In genomic region chr10:31701546-31701945, GRCh38 we compare ENCODE assay signal across 13 cellular contexts.
A peak's percentile ranks its signal among the peaks of the same experiment; 100 is the strongest.
DNase-seq lines count a peak whose midpoint lies in the region; TF ChIP-seq lines count a peak whose summit lies in the region.
"Had no signal": no experiment of that assay in that cellular context is flagged by ENCODE, and none has a peak within 500 bp of the region (broad histone marks: within the 10 kb centered on the region; RNA-seq: fewer than 3 reads in every experiment).

No MANE protein-coding gene starts in this region.

- TF ChIP-seq CTCF in breast epithelium (IDR thresholded peaks at IDR 0.05) = no peak
- TF ChIP-seq CTCF in MCF 10A (IDR thresholded peaks at IDR 0.05; ENCODE audit: unreplicated experiment) = no peak
- no peak for TF ChIP-seq CTCF in dorsolateral prefrontal cortex (IDR thresholded peaks at IDR 0.05 in 54 of 56, conservative IDR thresholded peaks at IDR 0.05 in 2 of 56; ENCODE audit: low read depth in 1 of 56, partially characterized antibody in 56 of 56)
- TF ChIP-seq CTCF in neutrophil (IDR thresholded peaks at IDR 0.05) = no peak
- TF ChIP-seq CTCF in transverse colon (IDR thresholded peaks at IDR 0.05) = no peak
- no peak for TF ChIP-seq CTCF in RWPE1 (conservative IDR thresholded peaks at IDR 0.05; ENCODE audit: low read depth)

- H3K4ac ChIP-seq in trophoblast cell (ENCODE audit: low read depth, low read length) = no peak overlapping the region

- no peak overlapping the region for H2BK120ac ChIP-seq in trophoblast cell (ENCODE audit: insufficient read depth, low read length, poor library complexity)

- no peaks in the 10 kb centered on the region for H3K79me1 ChIP-seq in trophoblast cell (ENCODE audit: low read length)

- H3K23ac ChIP-seq in trophoblast cell (ENCODE audit: low read length) = no peak overlapping the region

- H3K9me3 ChIP-seq in breast epithelium = no peaks in the 10 kb centered on the region
- no peaks in the 10 kb centered on the region for H3K9me3 ChIP-seq in neutrophil
- H3K9me3 ChIP-seq in transverse colon = no peaks in the 10 kb centered on the region
- peaks cover 9% of the 10 kb centered on the region for H3K9me3 ChIP-seq in trophoblast cell (ENCODE audit: insufficient read depth, low read depth, low read length)

- no peaks in the 10 kb centered on the region for H3K36me3 ChIP-seq in breast epithelium
- H3K36me3 ChIP-seq in neutrophil = no peaks in the 10 kb centered on the region
- no peaks in the 10 kb centered on the region for H3K36me3 ChIP-seq in transverse colon
- H3K36me3 ChIP-seq in trophoblast cell (ENCODE audit: control insufficient read depth in 1 of 2, insufficient read depth in 2 of 2, low read length in 2 of 2) = no peaks in the 10 kb centered on the region

- in situ Hi-C loops in transverse colon (cut with MboI; ENCODE audit: low pct_ligation_motif_present in 1 of 4, low pct_unique_long_range_greater_than_20kb in 1 of 4, low sequenced_read_pairs in 3 of 4) = no loop called here

- H3K4me1 Mint-ChIP-seq in MCF 10A (ENCODE audit: insufficient read depth, unreplicated experiment) = peaks cover 15% of the 10 kb centered on the region

- H3K4me1 ChIP-seq in breast epithelium (peaks cover 0 to 7% of the 10 kb centered on the region in 2 donors), neutrophil (ENCODE audit: control insufficient read depth in 1 of 2, insufficient read depth in 1 of 2, low read depth in 1 of 2, low read length in 1 of 2) (peaks cover 44 to 45% of the 10 kb centered on the region in 2 experiments), transverse colon (peaks cover 4 to 62% (median 21%) of the 10 kb centered on the region in 4 donors), trophoblast cell (ENCODE audit: control insufficient read depth in 1 of 2, insufficient read depth in 2 of 2, low read length in 2 of 2) (peaks cover 0 to 4% of the 10 kb centered on the region in 2 experiments)

- H3K4me2 ChIP-seq in trophoblast cell (ENCODE audit: low read length) = no peak overlapping the region

- no peak overlapping the region for H2AK5ac ChIP-seq in trophoblast cell (ENCODE audit: low read length)

- H4K91ac ChIP-seq in trophoblast cell (ENCODE audit: low read depth, low read length) = no peak overlapping the region

- no peak for TF ChIP-seq POLR2A in breast epithelium (IDR thresholded peaks at IDR 0.05)
- no peak for TF ChIP-seq POLR2A in transverse colon (IDR thresholded peaks at IDR 0.05)

- no peak overlapping the region for H2BK5ac ChIP-seq in trophoblast cell (ENCODE audit: low read depth, low read length, poor library complexity)

- H3K27me3 ChIP-seq in breast epithelium (no peaks in the 10 kb centered on the region), dorsolateral prefrontal cortex (peaks cover 0 to 7% (median 0%) of the 10 kb centered on the region in 45 donors), neutrophil (no peaks in the 10 kb centered on the region), transverse colon (no peaks in the 10 kb centered on the region), trophoblast cell (ENCODE audit: insufficient read depth, low read length) (no peaks in the 10 kb centered on the region)

- H2AFZ ChIP-seq in trophoblast cell (ENCODE audit: insufficient read depth, low read length, poor library complexity) = no peak overlapping the region

- H4K12ac ChIP-seq in trophoblast cell (ENCODE audit: low read depth, low read length) = no peak overlapping the region

- no TSS peak for BruUV-seq in MCF 10A (replicated peaks; lab: Mats Ljungman, UMichigan)

- H2BK12ac ChIP-seq in trophoblast cell (ENCODE audit: low read length) = no peak overlapping the region

- H3K9ac ChIP-seq in trophoblast cell (ENCODE audit: low read length) = no peak overlapping the region

- H3K27me3 Mint-ChIP-seq in MCF 10A (ENCODE audit: insufficient read depth, unreplicated experiment) = no peaks in the 10 kb centered on the region

- CTCF ChIA-PET in MCF 10A (lab: Yijun Ruan, JAX) (no interaction called here), RWPE1 (lab: Yijun Ruan, JAX) (no interaction called here)

- H3K79me2 ChIP-seq in trophoblast cell (ENCODE audit: control insufficient read depth, insufficient read depth, low read length, poor library complexity) = no peaks in the 10 kb centered on the region

- no peaks in the 10 kb centered on the region for H3K36me3 Mint-ChIP-seq in MCF 10A (ENCODE audit: insufficient read depth, unreplicated experiment)
- H3K36me3 Mint-ChIP-seq: mesothelial cell of epicardium had no signal

- POLR2A ChIA-PET in MCF 10A (lab: Yijun Ruan, JAX) = no interaction called here
- POLR2A ChIA-PET in RWPE1 (lab: Yijun Ruan, JAX; ENCODE audit: low non-redundant PET) = no interaction called here

- no peak overlapping the region for H4K8ac ChIP-seq in trophoblast cell (ENCODE audit: low read depth, low read length)

- H3K9me3 Mint-ChIP-seq in MCF 10A (ENCODE audit: unreplicated experiment) = peaks cover 7% of the 10 kb centered on the region

- intact Hi-C loops in breast epithelium (cut with DNase I; ENCODE audit: low total_unique reads) (no loop called here), MCF 10A (cut with micrococcal nuclease) (no loop called here), dorsolateral prefrontal cortex (cut with DNase I) (no loop called here), transverse colon (cut with DNase I; ENCODE audit: low total_unique reads) (no loop called here)

- no peak overlapping the region for H3K14ac ChIP-seq in trophoblast cell (ENCODE audit: low read length)

- WGBS in transverse colon (ENCODE audit: low coverage in 1 of 2), 2 donors = 64% methylated on average over 4 of the region's 5 CpGs; no CpG with 5 or more reads in 1 of the 2 donors
- no CpG with 5 or more reads among the region's 5 CpGs for WGBS in trophoblast cell (ENCODE audit: extremely low coverage, insufficient coverage, insufficient read length)

- H3K27ac ChIP-seq in breast epithelium (peak overlapping the region; percentile 33 to 63), dorsolateral prefrontal cortex (peak overlapping the region in 47 of 59 donors; percentile 1 to 97 (median 68)), neutrophil (peak overlapping the region; percentile 70), transverse colon (peak overlapping the region; percentile 81 to 89 (median 88)), RWPE1 (no peak overlapping the region), trophoblast cell (ENCODE audit: low read depth, low read length) (no peak overlapping the region)
- H3K27ac ChIP-seq: epithelial cell of prostate had no signal

- TF ChIP-seq EP300 in transverse colon (IDR thresholded peaks at IDR 0.05; ENCODE audit: low read depth) = no peak

- H3K18ac ChIP-seq in trophoblast cell (ENCODE audit: low read length) = no peak overlapping the region

- DNase-seq in breast epithelium (ENCODE audit: low spot score in 2 of 2) = no peak
- DNase-seq in MCF 10A (ENCODE audit: unreplicated experiment) = no peak
- no peak for DNase-seq in dorsolateral prefrontal cortex
- no peak for DNase-seq in transverse colon
- no peak for DNase-seq in RWPE1 (ENCODE audit: low spot score)
- DNase-seq in occipital lobe (lab: John Stamatoyannopoulos, UW) = no peak
- DNase-seq in trophoblast cell = no peak
- DNase-seq: 8988T; activated CD4-positive, alpha-beta T cell treated with anti-CD3 and anti-CD28 coated beads, Interleukin-2, amount 50 U/mL, for 4 hours had no signal

- no peak overlapping the region for H3K4me3 Mint-ChIP-seq in MCF 10A (ENCODE audit: unreplicated experiment)
- H3K4me3 Mint-ChIP-seq: mesothelial cell of epicardium; T-helper 2 cell treated with Interferon-gamma antibody and Interleukin-4, amounts not matched to agents 5 μg/mL and 100 μg/mL, for 36 hours had no signal

- H3K4me3 ChIP-seq in breast epithelium (no peak overlapping the region), dorsolateral prefrontal cortex (peak overlapping the region in 1 of 59 donors; percentile 3), neutrophil (ENCODE audit: low read depth in 1 of 2, low read length in 1 of 2) (no peak overlapping the region), transverse colon (no peak overlapping the region), trophoblast cell (ENCODE audit: low read depth, low read length) (no peak overlapping the region)

- no peak overlapping the region for H3K27ac Mint-ChIP-seq in MCF 10A (ENCODE audit: low read depth, unreplicated experiment)
- H3K27ac Mint-ChIP-seq: mesothelial cell of epicardium; T-helper 2 cell treated with Interferon-gamma antibody and Interleukin-4, amounts not matched to agents 5 μg/mL and 100 μg/mL, for 36 hours had no signal

Comparison
In these comparisons a context has a peak if more than half of its experiments do, and no peak if none do; other contexts are left out.
1. H3K27ac ChIP-seq: peak in breast epithelium (2 of 2), dorsolateral prefrontal cortex (47 of 59), neutrophil (single experiment) and transverse colon (4 of 4); none in RWPE1 (single experiment) and trophoblast cell (single experiment).